In the genomic region with DNA sequence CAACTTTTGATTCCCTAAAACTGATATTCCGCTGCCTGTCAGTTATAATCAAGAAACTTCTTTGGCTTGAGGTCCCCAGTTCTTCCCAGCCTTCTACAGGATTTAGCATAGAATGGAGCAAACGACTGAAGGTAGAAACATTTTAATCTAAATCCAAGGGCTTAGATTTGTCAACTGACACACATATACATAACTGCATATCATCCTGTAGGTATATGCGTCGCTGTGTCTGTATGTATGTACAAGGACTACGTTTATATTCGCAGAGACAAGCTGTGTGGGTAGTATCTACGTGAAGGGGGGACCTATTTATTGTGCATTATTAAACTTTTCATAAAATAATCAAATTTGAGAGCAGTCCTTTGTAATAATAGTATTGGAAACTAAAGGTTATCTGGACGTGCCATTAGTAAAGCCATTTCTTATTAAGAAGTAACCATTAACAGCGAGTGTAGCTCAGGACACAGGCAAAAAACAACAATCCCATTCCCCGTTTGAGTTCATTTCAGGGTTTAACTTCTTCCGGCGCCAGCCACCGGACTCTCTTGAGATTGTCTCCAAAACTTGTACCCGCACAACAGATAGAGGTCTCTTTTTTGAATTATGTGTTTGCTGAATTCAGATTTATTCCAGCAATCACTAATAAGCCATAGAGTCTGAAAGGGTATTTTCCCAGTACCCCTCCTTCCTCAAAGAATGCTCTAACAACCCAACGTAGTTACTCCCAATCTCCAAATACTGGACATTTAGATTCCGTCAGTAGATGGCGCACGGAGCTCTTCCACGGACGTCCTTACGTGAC, we compare ENCODE assay signal across 8 cellular contexts. TPM values are rescaled to one million over a fixed set of nuclear protein-coding genes. Genes with fewer than 3 reads are reported as not detected.
A peak's percentile ranks its signal among the peaks of the same experiment; 100 is the strongest.
DNase-seq lines count a peak whose midpoint lies in the region; ATAC-seq and TF ChIP-seq lines count a peak whose summit lies in the region.

No MANE protein-coding gene starts in this region.

- peak overlapping the region; percentile 98 for H3K4me3 Mint-ChIP-seq in activated naive CD4-positive, alpha-beta T cell treated with anti-CD3 and anti-CD28 coated beads, Interleukin-2, amount 10 ng/mL, durations not matched to agents 7 days and 5 days

- no peaks in the 10 kb centered on the region for H3K27me3 Mint-ChIP-seq in activated naive CD4-positive, alpha-beta T cell treated with anti-CD3 and anti-CD28 coated beads, Interleukin-2, amount 10 ng/mL, durations not matched to agents 7 days and 5 days

- H3K4me3 ChIP-seq in AG04449 (ENCODE audit: low read depth, low read length) (peak overlapping the region; percentile 16), GM12875 (ENCODE audit: low read depth, low read length) (peak overlapping the region; percentile 91)

- H3K4me1 Mint-ChIP-seq in activated naive CD4-positive, alpha-beta T cell treated with anti-CD3 and anti-CD28 coated beads, Interleukin-2, amount 10 ng/mL, durations not matched to agents 7 days and 5 days = peaks cover 24% of the 10 kb centered on the region

- peak overlapping the region; percentile 99 for H3K27ac Mint-ChIP-seq in activated naive CD4-positive, alpha-beta T cell treated with anti-CD3 and anti-CD28 coated beads, Interleukin-2, amount 10 ng/mL, durations not matched to agents 7 days and 5 days

- H3K36me3 Mint-ChIP-seq in activated naive CD4-positive, alpha-beta T cell treated with anti-CD3 and anti-CD28 coated beads, Interleukin-2, amount 10 ng/mL, durations not matched to agents 7 days and 5 days = peaks cover 18% of the 10 kb centered on the region

- no peak for DNase-seq in AG04449 (ENCODE audit: low read depth, low spot score)
- peak; percentile 79 for DNase-seq in NCI-H82 treated with DMSO at 0.1 percent for 48 hours (lab: John Stamatoyannopoulos, UW; ENCODE audit: unreplicated experiment)
- DNase-seq in activated naive CD4-positive, alpha-beta T cell treated with anti-CD3 and anti-CD28 coated beads, Interleukin-2, amount 10 ng/mL, durations not matched to agents 7 days and 5 days = peak; percentile 60
- DNase-seq in globus pallidus (ENCODE audit: low spot score) = peak; percentile 85
- peak; percentile 41 for DNase-seq in occipital lobe (lab: John Stamatoyannopoulos, UW)

- CTCF ChIA-PET in AG04449 (lab: Yijun Ruan, JAX) = interaction anchor here (0.6 to 9.4 kb wide), 65 partner anchors 9 to 698 kb away, joined by 3 to 184 read pairs (median 4); no protein-coding TSS in a partner anchor
- CTCF ChIA-PET in activated naive CD4-positive, alpha-beta T cell treated with anti-CD3 and anti-CD28 coated beads, Interleukin-2, amount 10 ng/mL, durations not matched to agents 7 days and 5 days (lab: Charles Lee) = interaction anchor here (0.8 to 3.4 kb wide), 25 partner anchors 11 to 700 kb away, joined by 3 to 23 read pairs (median 3); partner anchors contain the start of gene FOCAD

- TF ChIP-seq CTCF in AG04449 (IDR thresholded peaks at IDR 0.05; ENCODE audit: insufficient read depth, low read length, missing control alignments) (peak; percentile 70), GM12875 (IDR thresholded peaks at IDR 0.05; ENCODE audit: borderline replicate concordance, insufficient read depth, low read depth, low read length) (peak; percentile 60; the same call in 1 of the 2 replicates)

- no peaks in the 10 kb centered on the region for H3K9me3 Mint-ChIP-seq in activated naive CD4-positive, alpha-beta T cell treated with anti-CD3 and anti-CD28 coated beads, Interleukin-2, amount 10 ng/mL, durations not matched to agents 7 days and 5 days

- ATAC-seq in HG03378 (IDR thresholded peaks at IDR 0.05; ENCODE audit: unreplicated experiment) = peak; percentile 27
- no peak for ATAC-seq in HG02840 (IDR thresholded peaks at IDR 0.05; ENCODE audit: low FRiP score, unreplicated experiment)

- POLR2A ChIA-PET in AG04449 (lab: Yijun Ruan, JAX) = no interaction called here

RNA-seq across cellular contexts. Expression of gene MLLT3, which starts 2.1 kb away (rescaled TPM):
- 152 TPM for total RNA-seq in occipital lobe

RNA-seq across cellular contexts. Expression of gene FOCAD, which starts 59.7 kb away (rescaled TPM):
- total RNA-seq in occipital lobe = 233 TPM
